ENCODE assay signal across 16 cellular contexts in genomic region chr2:209638346-209638745, GRCh38.
DNase-seq lines count a peak whose midpoint lies in the region; ATAC-seq, FAIRE-seq and TF ChIP-seq lines count a peak whose summit lies in the region.
"Had no signal": no experiment of that assay in that cellular context is flagged by ENCODE, and none has a peak within 500 bp of the region (broad histone marks: within the 10 kb centered on the region; RNA-seq: fewer than 3 reads in every experiment).

No MANE protein-coding gene starts in this region.

- peak; percentile 96 for FAIRE-seq in H54 (lab: Jason Lieb, UNC)
- FAIRE-seq: TTC549 had no signal

- no peak for TF ChIP-seq POLR2A in H54 (IDR thresholded peaks at IDR 0.05; ENCODE audit: low read depth, low read length)

- DNase-seq in COLO829 (ENCODE audit: low spot score) = peak; percentile 34
- peak; percentile 8 for DNase-seq in H54 (ENCODE audit: insufficient read length, low spot score)
- peak; percentile 41 for DNase-seq in RPMI7951 (ENCODE audit: low read depth)
- DNase-seq in fibroblast of pulmonary artery (ENCODE audit: low read depth) = peak; percentile 16
- no peak for DNase-seq in NCI-H2081 (lab: John Stamatoyannopoulos, UW)
- no peak for DNase-seq in NOMO-1 (lab: John Stamatoyannopoulos, UW; ENCODE audit: unreplicated experiment in 2 of 2)
- DNase-seq: activated CD8-positive, alpha-beta memory T cell treated with anti-CD3 and anti-CD28 coated beads, Interleukin-2, amount 10 ng/mL, durations not matched to agents 7 days and 5 days; effector memory CD4-positive, alpha-beta T cell; hippocampal formation; NCI-H1694; sigmoid colon; SJCRH30; substantia nigra had no signal

- TF ChIP-seq CTCF in fibroblast of pulmonary artery (IDR thresholded peaks at IDR 0.05; ENCODE audit: low read length, missing control alignments) = no peak

- H3K4me3 ChIP-seq in fibroblast of pulmonary artery (replicated peaks; ENCODE audit: low read depth, low read length) = no peak overlapping the region
- H3K4me3 ChIP-seq: sigmoid colon, SJCRH30 had no signal

- ATAC-seq in GM19455 (IDR thresholded peaks at IDR 0.05; ENCODE audit: unreplicated experiment) (no peak), GM21423 (IDR thresholded peaks at IDR 0.05; ENCODE audit: unreplicated experiment) (no peak)
- ATAC-seq: activated CD8-positive, alpha-beta memory T cell treated with anti-CD3 and anti-CD28 coated beads, Interleukin-2, amount 10 ng/mL, durations not matched to agents 7 days and 5 days had no signal

Comparison
In these comparisons a context has a peak if more than half of its experiments do, and no peak if none do; other contexts are left out.
1. DNase-seq: peak in COLO829 (single experiment), H54 (single experiment), RPMI7951 (single experiment) and fibroblast of pulmonary artery (single experiment); none in NCI-H2081 (0 of 2) and NOMO-1 (0 of 2).